Comparison of ENCODE assay signal across 1 cellular context in the genomic region with DNA sequence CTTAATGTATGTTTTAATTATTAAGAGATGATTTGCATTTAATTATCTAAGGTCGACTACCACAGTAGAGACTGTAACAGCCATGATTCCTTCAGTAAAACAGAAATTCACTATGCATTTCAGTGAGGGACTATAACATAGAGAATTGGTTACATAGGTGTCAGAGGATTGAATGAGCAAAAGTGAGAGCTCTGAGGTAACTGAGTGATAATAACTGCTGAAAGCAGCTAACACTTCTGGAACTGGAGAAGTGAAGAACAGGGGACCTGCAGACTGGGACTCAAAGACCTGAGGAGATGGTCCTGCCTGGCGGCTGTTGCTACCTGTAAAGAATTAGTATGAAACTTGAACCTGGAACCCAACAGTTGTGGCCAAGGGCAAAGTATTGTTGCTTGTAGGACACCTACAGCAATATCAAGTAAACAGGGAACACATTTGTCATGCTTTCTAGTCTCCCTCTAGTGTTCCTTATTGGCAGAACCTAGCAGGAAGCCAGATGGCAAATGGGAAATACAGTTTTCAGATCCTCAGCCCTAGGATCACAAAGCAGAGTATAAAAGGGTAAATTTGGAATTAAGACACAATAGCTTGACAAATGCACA.
TF ChIP-seq lines count a peak whose summit lies in the region.

No MANE protein-coding gene starts in this region.

TF ChIP-seq in K562, 482 proteins besides CTCF, POLR2A, EP300 and RAD21 (continued from another document):
- TF ChIP-seq CAMTA2 (CRISPR knock-in tag; conservative IDR thresholded peaks at IDR 0.05) (no peak), PCBP1 (IDR thresholded peaks at IDR 0.05; ENCODE audit: low read depth, low read length, poor library complexity, severe bottlenecking) (no peak), BDP1 (IDR thresholded peaks at IDR 0.05; ENCODE audit: insufficient read depth, insufficient read length) (no peak), GABPB2 (CRISPR knock-in tag; conservative IDR thresholded peaks at IDR 0.05) (no peak), ZNF830 (CRISPR knock-in tag; IDR thresholded peaks at IDR 0.05) (no peak)
- TF ChIP-seq, protein P1, sequence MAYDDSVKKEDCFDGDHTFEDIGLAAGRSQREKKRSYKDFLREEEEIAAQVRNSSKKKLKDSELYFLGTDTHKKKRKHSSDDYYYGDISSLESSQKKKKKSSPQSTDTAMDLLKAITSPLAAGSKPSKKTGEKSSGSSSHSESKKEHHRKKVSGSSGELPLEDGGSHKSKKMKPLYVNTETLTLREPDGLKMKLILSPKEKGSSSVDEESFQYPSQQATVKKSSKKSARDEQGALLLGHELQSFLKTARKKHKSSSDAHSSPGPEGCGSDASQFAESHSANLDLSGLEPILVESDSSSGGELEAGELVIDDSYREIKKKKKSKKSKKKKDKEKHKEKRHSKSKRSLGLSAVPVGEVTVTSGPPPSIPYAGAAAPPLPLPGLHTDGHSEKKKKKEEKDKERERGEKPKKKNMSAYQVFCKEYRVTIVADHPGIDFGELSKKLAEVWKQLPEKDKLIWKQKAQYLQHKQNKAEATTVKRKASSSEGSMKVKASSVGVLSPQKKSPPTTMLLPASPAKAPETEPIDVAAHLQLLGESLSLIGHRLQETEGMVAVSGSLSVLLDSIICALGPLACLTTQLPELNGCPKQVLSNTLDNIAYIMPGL (CRISPR knock-in tag; IDR thresholded peaks at IDR 0.05): no peak
